ENCODE assay signal across 27 cellular contexts in genomic region chr3:33644598-33644997, GRCh38.
DNase-seq lines count a peak whose midpoint lies in the region; ATAC-seq, FAIRE-seq and TF ChIP-seq lines count a peak whose summit lies in the region.
"Had no signal": no experiment of that assay in that cellular context is flagged by ENCODE, and none has a peak within 500 bp of the region (broad histone marks: within the 10 kb centered on the region; RNA-seq: fewer than 3 reads in every experiment).

No MANE protein-coding gene starts in this region.

- no peak for FAIRE-seq in GM12891 (lab: Jason Lieb, UNC)
- FAIRE-seq: RCC 7860 had no signal

- no peak overlapping the region for H3K14ac ChIP-seq in H9 (ENCODE audit: insufficient read depth, low read length)

- no peak overlapping the region for H2BK15ac ChIP-seq in H9 (ENCODE audit: low read depth, low read length)

- intact Hi-C loops in transverse colon (cut with DNase I; ENCODE audit: low total_unique reads) = no loop called here
- intact Hi-C loops in activated CD4-positive, alpha-beta T cell treated with anti-CD3 and anti-CD28 coated beads, Interleukin-2, amount 10 ng/mL, durations not matched to agents 24 days and 14 days (cut with micrococcal nuclease) = loop anchor here (10.0 kb wide), 1 partner anchor 210 kb away; no protein-coding TSS in a partner anchor

- in situ Hi-C loops in transverse colon (cut with MboI; ENCODE audit: low pct_ligation_motif_present in 1 of 4, low pct_unique_long_range_greater_than_20kb in 1 of 4, low sequenced_read_pairs in 3 of 4) = no loop called here

- H4K91ac ChIP-seq in H9 (ENCODE audit: insufficient read length, low read depth, low read length) = no peak overlapping the region

- no peak overlapping the region for H3K4me3 Mint-ChIP-seq in CD4-positive, CD25-positive, alpha-beta regulatory T cell
- no peak overlapping the region for H3K4me3 Mint-ChIP-seq in H9
- peak overlapping the region; percentile 70 for H3K4me3 Mint-ChIP-seq in activated T-helper 17 cell treated with anti-CD3 and anti-CD28 coated beads, Interleukin-2, amount 50 U/mL, for 72 hours
- H3K4me3 Mint-ChIP-seq in activated CD4-positive, alpha-beta T cell treated with anti-CD3 and anti-CD28 coated beads, Interleukin-2, amount 10 ng/mL, durations not matched to agents 24 days and 14 days = no peak overlapping the region
- H3K4me3 Mint-ChIP-seq: B cell; natural killer cell; stimulated activated memory B cell treated with anti-CD40 and anti-IgM and Interleukin-4, amounts not matched to agents 10 μg/mL and 1 μg/mL and 100 μg/mL, for 72 hours had no signal

- DNase-seq in CD4-positive, CD25-positive, alpha-beta regulatory T cell = no peak
- no peak for DNase-seq in H9
- peak; percentile 25 for DNase-seq in inferior parietal cortex (ENCODE audit: extremely low spot score)
- no peak for DNase-seq in GM12891 (ENCODE audit: insufficient read length, low spot score)
- DNase-seq in transverse colon = no peak
- DNase-seq in activated CD4-positive, alpha-beta T cell treated with anti-CD3 and anti-CD28 coated beads, Interleukin-2, amount 10 ng/mL, durations not matched to agents 24 days and 14 days = no peak
- DNase-seq: activated T-cell treated with anti-CD3 and anti-CD28 coated beads, Interleukin-2, amount 50 U/mL, for 1 hour; aorta; endodermal cell; natural killer cell; NCI-H187 treated with DMSO at 0.1 percent for 48 hours; NCI-H526 treated with DMSO at 0.1 percent for 48 hours; SW 1271; T1000; upper lobe of left lung had no signal

- H3K27me3 Mint-ChIP-seq in CD4-positive, CD25-positive, alpha-beta regulatory T cell = no peaks in the 10 kb centered on the region
- no peaks in the 10 kb centered on the region for H3K27me3 Mint-ChIP-seq in H9 (ENCODE audit: low read depth)
- H3K27me3 Mint-ChIP-seq in activated T-helper 17 cell treated with anti-CD3 and anti-CD28 coated beads, Interleukin-2, amount 50 U/mL, for 72 hours = no peaks in the 10 kb centered on the region
- H3K27me3 Mint-ChIP-seq in activated CD4-positive, alpha-beta T cell treated with anti-CD3 and anti-CD28 coated beads, Interleukin-2, amount 10 ng/mL, durations not matched to agents 24 days and 14 days = no peaks in the 10 kb centered on the region
- H3K27me3 Mint-ChIP-seq: activated CD4-positive, alpha-beta T cell treated with anti-CD3 and anti-CD28 coated beads, Interleukin-2, amount 10 ng/mL, durations not matched to agents 7 days and 5 days; activated naive CD8-positive, alpha-beta T cell; B cell; CD8-positive, alpha-beta memory T cell; IgD-negative memory B cell; stimulated activated memory B cell treated with anti-CD40 and anti-IgM and Interleukin-4, amounts not matched to agents 10 μg/mL and 1 μg/mL and 100 μg/mL, for 72 hours had no signal

- H3K36me3 ChIP-seq in CD4-positive, CD25-positive, alpha-beta regulatory T cell (ENCODE audit: control insufficient read depth, insufficient read depth, low read length) = no peaks in the 10 kb centered on the region
- H3K36me3 ChIP-seq in transverse colon = peaks cover 0 to 3% (median 0%) of the 10 kb centered on the region in 4 donors

- no CpG with 5 or more reads among the region's 4 CpGs for WGBS in H9 (ENCODE audit: extremely low coverage, insufficient read length, low lambda C conversion rate)
- WGBS in transverse colon (ENCODE audit: low coverage in 1 of 2), 2 donors = 83 to 87% methylated on average over 4 of the region's 4 CpGs

- no peak overlapping the region for H3K9ac ChIP-seq in H9 (ENCODE audit: extremely low read depth, insufficient read length, low read length)

- H4K20me1 ChIP-seq in H9 (ENCODE audit: control insufficient read depth, insufficient read depth, insufficient read length) = no peaks in the 10 kb centered on the region

- no peak overlapping the region for H2BK12ac ChIP-seq in H9 (ENCODE audit: insufficient read length, low read depth, low read length)

- H3K27ac Mint-ChIP-seq in CD4-positive, CD25-positive, alpha-beta regulatory T cell = no peak overlapping the region
- no peak overlapping the region; a peak in 1 of 7 replicates for H3K27ac Mint-ChIP-seq in H9
- H3K27ac Mint-ChIP-seq in activated T-helper 17 cell treated with anti-CD3 and anti-CD28 coated beads, Interleukin-2, amount 50 U/mL, for 72 hours = no peak overlapping the region
- no peak overlapping the region for H3K27ac Mint-ChIP-seq in activated CD4-positive, alpha-beta T cell treated with anti-CD3 and anti-CD28 coated beads, Interleukin-2, amount 10 ng/mL, durations not matched to agents 24 days and 14 days
- H3K27ac Mint-ChIP-seq: activated naive CD8-positive, alpha-beta T cell; B cell; IgD-negative memory B cell; stimulated activated memory B cell treated with anti-CD40 and anti-IgM and Interleukin-4, amounts not matched to agents 10 μg/mL and 1 μg/mL and 100 μg/mL, for 72 hours had no signal

- peaks cover 6% of the 10 kb centered on the region for H3K4me1 ChIP-seq in CD4-positive, CD25-positive, alpha-beta regulatory T cell (ENCODE audit: control insufficient read depth, insufficient read depth, low read length, poor library complexity, severe bottlenecking)
- H3K4me1 ChIP-seq in H9 (ENCODE audit: insufficient read depth, low read length) (peaks cover 3% of the 10 kb centered on the region), transverse colon (peaks cover 0 to 25% (median 2%) of the 10 kb centered on the region in 4 donors)
- H3K4me1 ChIP-seq: foreskin keratinocyte, upper lobe of left lung had no signal

- TF ChIP-seq EP300 in transverse colon (IDR thresholded peaks at IDR 0.05; ENCODE audit: low read depth) = no peak

- H2BK120ac ChIP-seq in H9 (ENCODE audit: low read depth, low read length, poor library complexity, severe bottlenecking) = no peak overlapping the region

- H3K4me2 ChIP-seq in H9 (ENCODE audit: insufficient read depth, insufficient read length, low read length) = no peak overlapping the region

- no peak overlapping the region for H3K27ac ChIP-seq in CD4-positive, CD25-positive, alpha-beta regulatory T cell (ENCODE audit: insufficient read depth, low read length, poor library complexity, severe bottlenecking)
- H3K27ac ChIP-seq in H9 (ENCODE audit: insufficient read length, low read depth, low read length) (no peak overlapping the region), transverse colon (no peak overlapping the region)
- H3K27ac ChIP-seq: upper lobe of left lung, VCaP had no signal

- no peaks in the 10 kb centered on the region for H3K27me3 ChIP-seq in CD4-positive, CD25-positive, alpha-beta regulatory T cell (ENCODE audit: control insufficient read depth, insufficient read depth, low read length)
- H3K27me3 ChIP-seq in H9 (ENCODE audit: insufficient read depth, low read length) = no peaks in the 10 kb centered on the region
- H3K27me3 ChIP-seq in transverse colon = no peaks in the 10 kb centered on the region
- H3K27me3 ChIP-seq: esophagus muscularis mucosa, foreskin keratinocyte, upper lobe of left lung had no signal

- no peaks in the 10 kb centered on the region for H3K79me1 ChIP-seq in H9 (ENCODE audit: insufficient read depth, low read depth, low read length, poor library complexity, severe bottlenecking)

- H2AFZ ChIP-seq in H9 (ENCODE audit: low read length) = no peak overlapping the region

- no peaks in the 10 kb centered on the region for H3K79me2 ChIP-seq in H9 (ENCODE audit: insufficient read depth, low read length)

- no peak overlapping the region for H2BK20ac ChIP-seq in H9 (ENCODE audit: low read depth, low read length, poor library complexity, severe bottlenecking)

- no peak overlapping the region for H4K8ac ChIP-seq in H9 (replicated peaks; ENCODE audit: insufficient read length, low read depth, low read length)

- H3K56ac ChIP-seq in H9 (ENCODE audit: insufficient read length, low read depth, low read length) = no peak overlapping the region

- H3K23me2 ChIP-seq in H9 (ENCODE audit: insufficient read length, low read depth, low read length, poor library complexity, severe bottlenecking) = no peaks in the 10 kb centered on the region

- H3K18ac ChIP-seq in H9 (ENCODE audit: insufficient read length, low read depth, low read length) = peak overlapping the region; percentile 42

- no peak overlapping the region for H2AK5ac ChIP-seq in H9 (ENCODE audit: insufficient read length, low read length)

- H3K9me3 ChIP-seq in CD4-positive, CD25-positive, alpha-beta regulatory T cell (ENCODE audit: control insufficient read depth in 2 of 2, low read length in 2 of 2) = no peaks in the 10 kb centered on the region
- H3K9me3 ChIP-seq in H9 (ENCODE audit: control insufficient read depth, low read depth, low read length) = no peaks in the 10 kb centered on the region
- H3K9me3 ChIP-seq in transverse colon = no peaks in the 10 kb centered on the region
- H3K9me3 ChIP-seq: esophagus muscularis mucosa, upper lobe of left lung had no signal

- H3K4me1 Mint-ChIP-seq in CD4-positive, CD25-positive, alpha-beta regulatory T cell = peaks cover 8 to 17% (median 14%) of the 10 kb centered on the region in 4 donors
- H3K4me1 Mint-ChIP-seq in H9 = peaks cover 21 to 22% of the 10 kb centered on the region in 2 experiments
- peaks cover 12% of the 10 kb centered on the region for H3K4me1 Mint-ChIP-seq in activated T-helper 17 cell treated with anti-CD3 and anti-CD28 coated beads, Interleukin-2, amount 50 U/mL, for 72 hours
- peaks cover 8% of the 10 kb centered on the region for H3K4me1 Mint-ChIP-seq in activated CD4-positive, alpha-beta T cell treated with anti-CD3 and anti-CD28 coated beads, Interleukin-2, amount 10 ng/mL, durations not matched to agents 24 days and 14 days

- no peak overlapping the region for H3T11ph ChIP-seq in H9 (ENCODE audit: low read length)

- H3K4me3 ChIP-seq in CD4-positive, CD25-positive, alpha-beta regulatory T cell (ENCODE audit: low read depth, low read length) = peak overlapping the region; percentile 82
- H3K4me3 ChIP-seq in transverse colon = no peak overlapping the region

- H3K9me3 Mint-ChIP-seq in CD4-positive, CD25-positive, alpha-beta regulatory T cell = no peaks in the 10 kb centered on the region
- no peaks in the 10 kb centered on the region for H3K9me3 Mint-ChIP-seq in H9
- no peaks in the 10 kb centered on the region for H3K9me3 Mint-ChIP-seq in activated T-helper 17 cell treated with anti-CD3 and anti-CD28 coated beads, Interleukin-2, amount 50 U/mL, for 72 hours
- H3K9me3 Mint-ChIP-seq in activated CD4-positive, alpha-beta T cell treated with anti-CD3 and anti-CD28 coated beads, Interleukin-2, amount 10 ng/mL, durations not matched to agents 24 days and 14 days = no peaks in the 10 kb centered on the region
- H3K9me3 Mint-ChIP-seq: activated CD4-positive, alpha-beta T cell treated with anti-CD3 and anti-CD28 coated beads, Interleukin-2, amount 10 ng/mL, durations not matched to agents 7 days and 5 days; CD8-positive, alpha-beta memory T cell; endodermal cell; IgD-negative memory B cell; natural killer cell; stimulated activated memory B cell treated with anti-CD40 and anti-IgM and Interleukin-4, amounts not matched to agents 10 μg/mL and 1 μg/mL and 100 μg/mL, for 72 hours had no signal

- no peak overlapping the region for H2BK5ac ChIP-seq in H9 (ENCODE audit: insufficient read length, low read length)

- H3K4ac ChIP-seq in H9 (ENCODE audit: low read depth, low read length) = no peak overlapping the region

- H4K5ac ChIP-seq in H9 (ENCODE audit: insufficient read length, low read depth, low read length) = no peak overlapping the region

- H3K36me3 Mint-ChIP-seq in CD4-positive, CD25-positive, alpha-beta regulatory T cell = peaks cover 16% of the 10 kb centered on the region
- peaks cover 0 to 3% (median 0%) of the 10 kb centered on the region in 3 experiments; a peak in 2 of 7 replicates for H3K36me3 Mint-ChIP-seq in H9 (ENCODE audit: insufficient read depth in 1 of 3, low read depth in 3 of 3)
- H3K36me3 Mint-ChIP-seq in activated T-helper 17 cell treated with anti-CD3 and anti-CD28 coated beads, Interleukin-2, amount 50 U/mL, for 72 hours (ENCODE audit: low read depth) = peaks cover 19% of the 10 kb centered on the region
- peaks cover 4% of the 10 kb centered on the region for H3K36me3 Mint-ChIP-seq in activated CD4-positive, alpha-beta T cell treated with anti-CD3 and anti-CD28 coated beads, Interleukin-2, amount 10 ng/mL, durations not matched to agents 24 days and 14 days (ENCODE audit: low read depth)
- H3K36me3 Mint-ChIP-seq: natural killer cell had no signal

- no peak for TF ChIP-seq CTCF in H9 (conservative IDR thresholded peaks at IDR 0.05)
- TF ChIP-seq CTCF in transverse colon (IDR thresholded peaks at IDR 0.05) = no peak

- TF ChIP-seq POLR2A in GM12891 (IDR thresholded peaks at IDR 0.05; ENCODE audit: low read depth, low read length) = no peak
- TF ChIP-seq POLR2A in transverse colon (IDR thresholded peaks at IDR 0.05) = no peak

- H3K23ac ChIP-seq in H9 (ENCODE audit: insufficient read length, low read depth, low read length) = no peak overlapping the region

- no peak for ATAC-seq in CD4-positive, CD25-positive, alpha-beta regulatory T cell (ENCODE audit: low read depth in 2 of 2)
- no peak for ATAC-seq in activated T-helper 17 cell treated with anti-CD3 and anti-CD28 coated beads, Interleukin-2, amount 50 U/mL, for 72 hours (replicated peaks)
- no peak for ATAC-seq in HG03460 (IDR thresholded peaks at IDR 0.05; ENCODE audit: unreplicated experiment)
- ATAC-seq: stimulated activated memory B cell treated with anti-CD40 and anti-IgM and Interleukin-4, amounts not matched to agents 10 μg/mL and 1 μg/mL and 100 μg/mL, for 72 hours had no signal
